Comparison of ENCODE assay signal across 23 cellular contexts in genomic region chr2:23700627-23701026, GRCh38.
"Had no signal": no experiment of that assay in that cellular context is flagged by ENCODE, and none has a peak within 500 bp of the region (broad histone marks: within the 10 kb centered on the region; RNA-seq: fewer than 3 reads in every experiment).

No MANE protein-coding gene starts in this region.

- H3K27ac ChIP-seq: body of pancreas, cardiac muscle cell, hepatocyte, tibial artery had no signal

- H3K27me3 Mint-ChIP-seq: activated CD4-positive, alpha-beta memory T cell treated with anti-CD3 and anti-CD28 coated beads for 36 hours; activated naive CD4-positive, alpha-beta T cell treated with anti-CD3 and anti-CD28 coated beads, Interleukin-2, amount 50 U/mL, for 24 hours; dendritic cell treated with granulocyte-macrophage colony-stimulating factor and Interleukin-4, amounts not matched to agents 40 ng/mL and 50 ng/mL, for 4 days; progenitor cell of endocrine pancreas; stimulated activated naive CD8-positive, alpha-beta T cell treated with anti-CD3 and anti-CD28 coated beads, Interleukin-15, Interleukin-2, amounts not matched to agents 100 ng/mL and 50 ng/mL, for 24 hours; T-helper 17 cell had no signal

- H3K9me3 ChIP-seq: body of pancreas, tibial artery had no signal

- H3K4me1 Mint-ChIP-seq: activated naive CD4-positive, alpha-beta T cell treated with anti-CD3 and anti-CD28 coated beads, Interleukin-2, amount 50 U/mL, for 24 hours had no signal

- H3K4me3 Mint-ChIP-seq: activated CD4-positive, alpha-beta memory T cell treated with anti-CD3 and anti-CD28 coated beads for 36 hours; activated naive CD4-positive, alpha-beta T cell treated with anti-CD3 and anti-CD28 coated beads, Interleukin-2, amount 50 U/mL, for 24 hours; dendritic cell treated with granulocyte-macrophage colony-stimulating factor and Interleukin-4, amounts not matched to agents 40 ng/mL and 50 ng/mL, for 4 days; stimulated activated naive CD8-positive, alpha-beta T cell treated with anti-CD3 and anti-CD28 coated beads, Interleukin-15, Interleukin-2, amounts not matched to agents 100 ng/mL and 50 ng/mL, for 24 hours; T-helper 17 cell had no signal

- ATAC-seq: body of pancreas, T-helper 17 cell had no signal

- H3K27me3 ChIP-seq: body of pancreas, cardiac muscle cell, hepatocyte, tibial artery had no signal

- H3K9me3 Mint-ChIP-seq: activated CD4-positive, alpha-beta memory T cell treated with anti-CD3 and anti-CD28 coated beads for 36 hours; activated naive CD4-positive, alpha-beta T cell treated with anti-CD3 and anti-CD28 coated beads, Interleukin-2, amount 50 U/mL, for 24 hours; dendritic cell treated with granulocyte-macrophage colony-stimulating factor and Interleukin-4, amounts not matched to agents 40 ng/mL and 50 ng/mL, for 4 days; stimulated activated naive CD8-positive, alpha-beta T cell treated with anti-CD3 and anti-CD28 coated beads, Interleukin-15, Interleukin-2, amounts not matched to agents 100 ng/mL and 50 ng/mL, for 24 hours had no signal

- DNase-seq: activated CD4-positive, alpha-beta memory T cell treated with anti-CD3 and anti-CD28 coated beads for 36 hours; activated CD4-positive, alpha-beta T cell treated with anti-CD3 and anti-CD28 coated beads for 48 hours; activated CD4-positive, CD25-positive, alpha-beta regulatory T cell; activated gamma-delta T cell treated with Interleukin-2 at 50 U/mL for 16 hours; activated T-cell treated with anti-CD3 and anti-CD28 coated beads, Interleukin-2, amount 50 U/mL, for 1 hour; anterior cingulate cortex; body of pancreas; effector CD4-positive, alpha-beta T cell; foreskin melanocyte; mesenchymal stem cell; occipital lobe; retina; stimulated activated CD4-positive, alpha-beta T cell treated with anti-CD3 and anti-CD28 coated beads, Interleukin-1b, Interleukin-23, amount 100 ng/mL, for 48 hours; substantia nigra; SW 1271; T-helper 17 cell; tibial artery had no signal

- H3K4me1 ChIP-seq: body of pancreas, tibial artery had no signal

- H3K79me2 ChIP-seq: hepatocyte had no signal

- H3K4me2 ChIP-seq: hepatocyte had no signal

- H3K4me3 ChIP-seq: body of pancreas, cardiac muscle cell, hepatocyte, tibial artery had no signal

- H2AFZ ChIP-seq: hepatocyte had no signal

- H3K36me3 Mint-ChIP-seq: activated CD4-positive, alpha-beta memory T cell treated with anti-CD3 and anti-CD28 coated beads for 36 hours had no signal

- H3K36me3 ChIP-seq: cardiac muscle cell had no signal

- H3K27ac Mint-ChIP-seq: activated CD4-positive, alpha-beta memory T cell treated with anti-CD3 and anti-CD28 coated beads for 36 hours; activated naive CD4-positive, alpha-beta T cell treated with anti-CD3 and anti-CD28 coated beads, Interleukin-2, amount 50 U/mL, for 24 hours; dendritic cell treated with granulocyte-macrophage colony-stimulating factor and Interleukin-4, amounts not matched to agents 40 ng/mL and 50 ng/mL, for 4 days; progenitor cell of endocrine pancreas; T-helper 17 cell had no signal
